ENCODE assay signal across 21 cellular contexts in the genomic region with DNA sequence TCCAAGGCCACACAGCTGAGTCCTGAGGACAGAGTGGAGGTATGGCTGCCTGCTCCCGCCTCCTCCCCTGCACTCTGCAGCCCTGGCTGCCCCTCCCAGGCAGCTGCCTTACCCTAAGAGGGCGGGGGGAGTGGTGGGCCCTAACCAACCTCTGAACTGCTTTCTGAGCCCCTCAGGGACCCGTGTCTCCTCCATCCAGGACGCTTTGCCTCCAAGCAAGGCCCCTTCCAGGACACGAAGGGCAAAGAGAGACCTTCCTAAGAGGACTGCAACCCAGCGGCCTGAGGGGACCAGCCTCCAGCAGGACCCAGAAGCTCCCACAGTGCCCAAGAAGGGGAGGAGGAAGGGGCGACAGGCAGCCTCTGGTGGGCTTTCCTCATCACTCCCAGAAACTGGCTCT. TPM values are rescaled to one million over a fixed set of nuclear protein-coding genes. Genes with fewer than 3 reads are reported as not detected.
DNase-seq lines count a peak whose midpoint lies in the region; ATAC-seq and TF ChIP-seq lines count a peak whose summit lies in the region.
"Had no signal": no experiment of that assay in that cellular context is flagged by ENCODE, and none has a peak within 500 bp of the region (broad histone marks: within the 10 kb centered on the region; RNA-seq: fewer than 3 reads in every experiment).

No MANE protein-coding gene starts in this region.

- peaks cover 11% of the 10 kb centered on the region for H3K4me1 Mint-ChIP-seq in memory B cell
- H3K4me1 Mint-ChIP-seq: GM23338 had no signal

- peaks cover 14% of the 10 kb centered on the region for H3K36me3 Mint-ChIP-seq in memory B cell

- intact Hi-C loops in cardiac septum (cut with DNase I) (no loop called here), left cardiac atrium (cut with DNase I) (no loop called here)

- no peak for TF ChIP-seq CTCF in RWPE2 (IDR thresholded peaks at IDR 0.05; ENCODE audit: poor library complexity, severe bottlenecking)

- ATAC-seq in left cardiac atrium (no peak), RWPE2 (ENCODE audit: low read depth) (peak; percentile 4; the same call in 1 of the 3 replicates), memory B cell (ENCODE audit: low read depth) (no peak)
- ATAC-seq: GM23338, HCT116, K562 had no signal

- H3K9me3 ChIP-seq in RWPE2 (ENCODE audit: severe bottlenecking) = no peaks in the 10 kb centered on the region
- H3K9me3 ChIP-seq: A549 had no signal

- peaks cover 22% of the 10 kb centered on the region for H3K36me3 ChIP-seq in RWPE2 (ENCODE audit: low read depth)

- H3K4me3 ChIP-seq in RWPE2 (ENCODE audit: severe bottlenecking) = no peak overlapping the region
- H3K4me3 ChIP-seq: A549; BLaER1 treated with 17β-estradiol and CSF1 and Interleukin-3, amounts not matched to agents 10 nM and 100 nM; GM23338; K562 had no signal

- H3K27me3 ChIP-seq in RWPE2 (ENCODE audit: insufficient read depth, poor library complexity, severe bottlenecking) = no peaks in the 10 kb centered on the region
- H3K27me3 ChIP-seq: BLaER1 treated with 17β-estradiol and CSF1 and Interleukin-3, amounts not matched to agents 10 nM and 100 nM had no signal

- no peak overlapping the region for H3K27ac ChIP-seq in RWPE2 (ENCODE audit: poor library complexity, severe bottlenecking)
- H3K27ac ChIP-seq: A549 had no signal

- H3K27ac Mint-ChIP-seq in memory B cell = peak overlapping the region; percentile 56
- H3K27ac Mint-ChIP-seq: GM23338 had no signal

- H3K4me1 ChIP-seq in RWPE2 (ENCODE audit: insufficient read depth, poor library complexity, severe bottlenecking) = no peaks in the 10 kb centered on the region
- H3K4me1 ChIP-seq: A549 had no signal

- DNase-seq in cardiac septum (ENCODE audit: low spot score) = peak; percentile 2
- DNase-seq in left cardiac atrium = no peak
- DNase-seq in RWPE2 (ENCODE audit: low spot score) = no peak
- no peak for DNase-seq in memory B cell (ENCODE audit: low spot score in 2 of 2)
- no peak for DNase-seq in KG1 (lab: John Stamatoyannopoulos, UW)
- DNase-seq in stimulated activated CD4-positive, alpha-beta T cell treated with anti-CD3 and anti-CD28 coated beads, Interleukin-4, amount 100 ng/mL, for 1 hour = no peak
- DNase-seq in AML-193 (lab: John Stamatoyannopoulos, UW) = no peak
- DNase-seq: DMS79; MV-4-11; NCI-H1417; NCI-H187; NCI-H2107; NCI-H510A; NCI-H748 treated with DMSO at 0.1 percent for 48 hours; NK-92 treated with Interleukin-12 subunit alpha and Interleukin-12 subunit beta, amount 100 ng/mL, for 24 hours; SIG-M5 had no signal

- H3K4me3 Mint-ChIP-seq in memory B cell = no peak overlapping the region
- H3K4me3 Mint-ChIP-seq: GM23338 had no signal

- H3K27me3 Mint-ChIP-seq in memory B cell = no peaks in the 10 kb centered on the region

- peaks cover 5% of the 10 kb centered on the region for H3K9me3 Mint-ChIP-seq in memory B cell
- H3K9me3 Mint-ChIP-seq: GM23338 had no signal

RNA-seq across cellular contexts. Expression of gene NEIL1, which starts 7.6 kb away (rescaled TPM):
- total RNA-seq in cardiac septum (10.9 TPM), left cardiac atrium (10 to 100 TPM in 1 of 2 donors, 1 to 10 TPM in 1; 9.5 to 12.1 TPM)

RNA-seq across cellular contexts. Expression of gene MAN2C1, which starts 14.0 kb away (rescaled TPM):
- total RNA-seq in cardiac septum (153 TPM), left cardiac atrium (100 to 1,000 TPM; 102 to 148 TPM)

RNA-seq across cellular contexts. Expression of gene COMMD4, which starts 18.6 kb away (rescaled TPM):
- total RNA-seq in cardiac septum (35.5 TPM), left cardiac atrium (10 to 100 TPM; 31.9 to 35.5 TPM)
